In genomic region chr10:106370751-106371150, GRCh38 we compare ENCODE assay signal across 2 cellular contexts.
TF ChIP-seq lines count a peak whose summit lies in the region.

No MANE protein-coding gene starts in this region.

TF ChIP-seq in HepG2, 621 proteins besides CTCF, POLR2A, EP300 and RAD21:
- peak; percentile 94 for TF ChIP-seq ATF7 (IDR thresholded peaks at IDR 0.05)
- TF ChIP-seq ATF7 (CRISPR knock-in tag; IDR thresholded peaks at IDR 0.05) = no peak
- peak; percentile 92 for TF ChIP-seq CREB1 (IDR thresholded peaks at IDR 0.05)
- no peak for TF ChIP-seq CREB1 (CRISPR knock-in tag; IDR thresholded peaks at IDR 0.05)
- no peak for TF ChIP-seq ZFYVE20 (CRISPR knock-in tag; IDR thresholded peaks at IDR 0.05; ENCODE audit: borderline replicate concordance, low read depth)

TF ChIP-seq in H1, 55 proteins besides CTCF, POLR2A, EP300 and RAD21:
- no peak for TF ChIP-seq SIN3A (conservative IDR thresholded peaks at IDR 0.05 in 1 of 2, IDR thresholded peaks at IDR 0.05 in 1 of 2; ENCODE audit: low read depth in 1 of 2, low read length in 2 of 2)
- TF ChIP-seq RBBP5 (IDR thresholded peaks at IDR 0.05; ENCODE audit: borderline replicate concordance, low read depth, low read length) = no peak
- no peak for TF ChIP-seq MAX (IDR thresholded peaks at IDR 0.05)
- TF ChIP-seq GTF2F1 (IDR thresholded peaks at IDR 0.05; ENCODE audit: borderline replicate concordance, low read depth, low read length) = no peak
- no peak for TF ChIP-seq HDAC6 (IDR thresholded peaks at IDR 0.05; ENCODE audit: low read depth, low read length)
- no peak for TF ChIP-seq CHD2 (IDR thresholded peaks at IDR 0.05; ENCODE audit: low read length)
- no peak for TF ChIP-seq NANOG (IDR thresholded peaks at IDR 0.05; ENCODE audit: insufficient read depth, low read depth, low read length, poor library complexity, severe bottlenecking)
- TF ChIP-seq SP2 (IDR thresholded peaks at IDR 0.05; ENCODE audit: low read length) = no peak
- TF ChIP-seq CBX5 (IDR thresholded peaks at IDR 0.05; ENCODE audit: low read depth, low read length) = no peak
- no peak for TF ChIP-seq TCF12 (IDR thresholded peaks at IDR 0.05; ENCODE audit: low read depth, low read length)
- TF ChIP-seq SAP30 (IDR thresholded peaks at IDR 0.05; ENCODE audit: insufficient read depth, insufficient replicate concordance, low read length) = no peak
- no peak for TF ChIP-seq JUN (IDR thresholded peaks at IDR 0.05; ENCODE audit: low read depth, low read length)
- TF ChIP-seq SIX5 (IDR thresholded peaks at IDR 0.05; ENCODE audit: low read depth, low read length) = no peak
- no peak for TF ChIP-seq FOSL1 (IDR thresholded peaks at IDR 0.05; ENCODE audit: insufficient read depth, low read depth, low read length)
- TF ChIP-seq TAF7 (optimal IDR thresholded peaks at IDR 0.05; ENCODE audit: borderline replicate concordance, low read depth, low read length) = no peak
- no peak for TF ChIP-seq BRCA1 (IDR thresholded peaks at IDR 0.05; ENCODE audit: low read depth, low read length)
- no peak for TF ChIP-seq CREB1 (IDR thresholded peaks at IDR 0.05)
TF ChIP-seq in H1: peak in this region for 0.
